Comparison of ENCODE assay signal across 30 cellular contexts in the genomic region with DNA sequence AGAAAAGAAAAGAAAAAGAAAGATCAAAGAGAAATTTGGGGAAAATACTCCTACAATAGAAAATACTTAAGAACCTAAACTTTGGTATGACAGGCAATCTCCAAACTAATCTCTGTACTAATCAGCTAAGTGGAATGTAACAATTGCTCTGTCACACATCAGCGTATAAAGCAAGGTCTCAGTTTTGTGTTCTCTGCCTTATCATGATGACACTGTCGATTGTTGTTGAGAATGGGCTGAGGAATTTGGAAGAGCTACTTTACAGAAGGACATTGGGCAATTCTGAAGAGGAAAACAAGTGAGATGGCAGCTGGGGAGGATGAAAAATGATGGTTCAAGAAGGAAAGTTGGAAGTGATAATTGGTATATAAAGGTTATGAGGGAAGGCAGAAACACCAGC.
"Had no signal": no experiment of that assay in that cellular context is flagged by ENCODE, and none has a peak within 500 bp of the region (broad histone marks: within the 10 kb centered on the region; RNA-seq: fewer than 3 reads in every experiment).

No MANE protein-coding gene starts in this region.

- ATAC-seq: activated CD4-positive, CD25-positive, alpha-beta regulatory T cell treated with anti-CD3 and anti-CD28 coated beads, Interleukin-2, amount 50 U/mL, for 24 hours; activated CD8-positive, alpha-beta T cell treated with anti-CD3 and anti-CD28 coated beads for 36 hours; activated T-cell treated with anti-CD3 and anti-CD28 coated beads, Interleukin-2, amount 50 U/mL, for 4 hours; activated T-helper 17 cell treated with anti-CD3 and anti-CD28 coated beads, Interleukin-2, amount 50 U/mL, for 72 hours; body of pancreas; T-helper 17 cell had no signal

- DNase-seq: activated B cell treated with CpG ODN at 0.5 μM for 24 hours; activated CD4-positive, alpha-beta T cell treated with anti-CD3 and anti-CD28 coated beads for 48 hours; activated CD4-positive, alpha-beta T cell treated with anti-CD3 and anti-CD28 coated beads, Interleukin-2, amount 50 U/mL, for 1 hour; activated CD4-positive, alpha-beta T cell treated with anti-CD3 and anti-CD28 coated beads, Interleukin-2, amount 50 U/mL, for 48 hours; activated CD8-positive, alpha-beta memory T cell treated with anti-CD3 and anti-CD28 coated beads for 24 hours; activated CD8-positive, alpha-beta T cell treated with anti-CD3 and anti-CD28 coated beads for 36 hours; activated effector memory CD4-positive, alpha-beta T cell treated with Interleukin-2 at 50 U/mL for 16 hours; activated gamma-delta T cell treated with Interleukin-2 at 50 U/mL for 16 hours; activated naive CD4-positive, alpha-beta T cell treated with anti-CD3 and anti-CD28 coated beads, Interleukin-2, amount 50 U/mL, for 16 hours; activated naive CD4-positive, alpha-beta T cell treated with Interleukin-2 at 50 U/mL for 16 hours; activated T-cell treated with anti-CD3 and anti-CD28 coated beads, Interleukin-2, amount 50 U/mL, for 4 hours; amniotic stem cell; anterior cingulate cortex; body of pancreas; caudate nucleus; effector CD8-positive, alpha-beta T cell; esophagus squamous epithelium; foreskin fibroblast; head of caudate nucleus; T-helper 1 cell; T-helper 17 cell; T1000; WERI-Rb-1 had no signal

- H3K9me3 ChIP-seq: body of pancreas, esophagus squamous epithelium had no signal

- FAIRE-seq: colon, endometrium, endothelial cell of umbilical vein, frontal cortex had no signal

- H3K27me3 ChIP-seq: body of pancreas, esophagus squamous epithelium had no signal

- H3K4me1 ChIP-seq: body of pancreas, esophagus squamous epithelium had no signal

- H3K36me3 ChIP-seq: esophagus squamous epithelium, WERI-Rb-1 had no signal

- H3K27ac ChIP-seq: body of pancreas, epithelial cell of prostate, esophagus squamous epithelium, WERI-Rb-1 had no signal

- H3K4me3 ChIP-seq: body of pancreas, esophagus squamous epithelium had no signal
